ENCODE assay signal across 9 cellular contexts in genomic region chr10:102835007-102835482, GRCh38. TPM values are rescaled to one million over a fixed set of nuclear protein-coding genes. Genes with fewer than 3 reads are reported as not detected.
DNase-seq lines count a peak whose midpoint lies in the region; ATAC-seq and TF ChIP-seq lines count a peak whose summit lies in the region.
"Had no signal": no experiment of that assay in that cellular context is flagged by ENCODE, and none has a peak within 500 bp of the region (broad histone marks: within the 10 kb centered on the region; RNA-seq: fewer than 3 reads in every experiment).

No MANE protein-coding gene starts in this region.

- intact Hi-C loops in OCI-LY7 (cut with micrococcal nuclease; ENCODE audit: unreplicated experiment) = loop anchor here (1.0 to 5.0 kb wide), 3 partner anchors 66 to 407 kb away; no protein-coding TSS in a partner anchor

- H3K79me2 ChIP-seq in OCI-LY7 (ENCODE audit: insufficient read depth, low read depth, low read length) = no peaks in the 10 kb centered on the region

- peak; percentile 99 for TF ChIP-seq RAD21 in Ishikawa (IDR thresholded peaks at IDR 0.05; ENCODE audit: low read depth)

- no peak for TF ChIP-seq EP300 in Ishikawa (IDR thresholded peaks at IDR 0.05; ENCODE audit: borderline replicate concordance)

- no peak overlapping the region for H3K4me2 ChIP-seq in OCI-LY7 (ENCODE audit: low read length)

- ATAC-seq in esophagus mucosa = peak; percentile 87
- peak; percentile 86 to 96 for ATAC-seq in naive B cell (ENCODE audit: low read depth in 2 of 2)
- ATAC-seq in stimulated activated effector memory CD8-positive, alpha-beta T cell treated with anti-CD3 and anti-CD28 coated beads, Interleukin-12 subunit alpha, Interleukin-12 subunit beta, amount 100 ng/mL, for 72 hours = peak; percentile 95
- ATAC-seq in HG03469 (IDR thresholded peaks at IDR 0.05; ENCODE audit: unreplicated experiment) = no peak

- TF ChIP-seq CTCF in GM10248 (IDR thresholded peaks at IDR 0.05; ENCODE audit: control extremely low read depth, extremely low read depth, low read depth, missing control alignments) = peak; percentile 93
- TF ChIP-seq CTCF in OCI-LY7 (conservative IDR thresholded peaks at IDR 0.05; ENCODE audit: low read length) = peak; percentile 91

- H3K4me3 Mint-ChIP-seq in naive B cell = no peak overlapping the region
- H3K4me3 Mint-ChIP-seq in stimulated activated effector memory CD8-positive, alpha-beta T cell treated with anti-CD3 and anti-CD28 coated beads, Interleukin-12 subunit alpha, Interleukin-12 subunit beta, amount 100 ng/mL, for 72 hours = no peak overlapping the region

- H3K36me3 ChIP-seq in OCI-LY7 (ENCODE audit: insufficient read depth, low read length) = no peaks in the 10 kb centered on the region

- peaks cover 9 to 26% (median 18%) of the 10 kb centered on the region in 7 donors for H3K9me3 Mint-ChIP-seq in naive B cell
- H3K9me3 Mint-ChIP-seq in stimulated activated effector memory CD8-positive, alpha-beta T cell treated with anti-CD3 and anti-CD28 coated beads, Interleukin-12 subunit alpha, Interleukin-12 subunit beta, amount 100 ng/mL, for 72 hours = peaks cover 4% of the 10 kb centered on the region

- H2AFZ ChIP-seq in OCI-LY7 (ENCODE audit: low read length) = no peak overlapping the region

- H3K36me3 Mint-ChIP-seq in naive B cell = peaks cover 10 to 22% of the 10 kb centered on the region in 2 donors
- no peaks in the 10 kb centered on the region for H3K36me3 Mint-ChIP-seq in stimulated activated effector memory CD8-positive, alpha-beta T cell treated with anti-CD3 and anti-CD28 coated beads, Interleukin-12 subunit alpha, Interleukin-12 subunit beta, amount 100 ng/mL, for 72 hours

- POLR2A ChIA-PET in GM10248 (lab: Yijun Ruan, JAX) = no interaction called here
- POLR2A ChIA-PET in OCI-LY7 (lab: Charles Lee) = interaction anchor here (1.2 kb wide), 1 partner anchor 533 kb away, joined by 3 read pairs; the partner anchor contains the start of gene TAF5

- no peak overlapping the region for H3K27ac Mint-ChIP-seq in naive B cell
- H3K27ac Mint-ChIP-seq in stimulated activated effector memory CD8-positive, alpha-beta T cell treated with anti-CD3 and anti-CD28 coated beads, Interleukin-12 subunit alpha, Interleukin-12 subunit beta, amount 100 ng/mL, for 72 hours = no peak overlapping the region

- H3K27me3 Mint-ChIP-seq in naive B cell = peaks cover 3 to 7% (median 5%) of the 10 kb centered on the region in 3 donors

- H3K9me2 ChIP-seq in OCI-LY7 (ENCODE audit: insufficient read depth, low read length) = no peaks in the 10 kb centered on the region

- no peak overlapping the region for H3K4me3 ChIP-seq in OCI-LY7 (ENCODE audit: low read depth, low read length, poor library complexity, severe bottlenecking)

- H3K4me1 ChIP-seq in OCI-LY7 (ENCODE audit: insufficient read depth, low read length, poor library complexity, severe bottlenecking) = no peaks in the 10 kb centered on the region

- peak; percentile 83 for DNase-seq in GM10248 (ENCODE audit: extremely low spot score)
- peak; percentile 80 for DNase-seq in OCI-LY7 (ENCODE audit: low spot score)
- DNase-seq in activated T-cell treated with anti-CD3 and anti-CD28 coated beads for 1 hour (ENCODE audit: low read depth) = peak; percentile 62
- DNase-seq in naive B cell = peak; percentile 58
- DNase-seq in stimulated activated effector memory CD8-positive, alpha-beta T cell treated with anti-CD3 and anti-CD28 coated beads, Interleukin-12 subunit alpha, Interleukin-12 subunit beta, amount 100 ng/mL, for 72 hours (ENCODE audit: low spot score in 2 of 2) = peak; percentile 68 to 85

- BruUV-seq in OCI-LY7 (replicated peaks; lab: Mats Ljungman, UMichigan) = no TSS peak

- peaks cover 8% of the 10 kb centered on the region for H3K9me3 ChIP-seq in OCI-LY7 (ENCODE audit: low read length)

- CTCF ChIA-PET in GM10248 (lab: Yijun Ruan, JAX) = interaction anchor here (0.7 to 5.2 kb wide), 20 partner anchors 9 to 527 kb away, joined by 3 to 61 read pairs (median 4); partner anchors contain the start of gene CNNM2
- CTCF ChIA-PET in OCI-LY7 (lab: Charles Lee; ENCODE audit: unreplicated experiment) = no interaction called here

- no peaks in the 10 kb centered on the region for H4K20me1 ChIP-seq in OCI-LY7 (ENCODE audit: insufficient read depth, low read length)

- no peak overlapping the region for H3K27ac ChIP-seq in OCI-LY7 (ENCODE audit: low read depth, low read length, poor library complexity, severe bottlenecking)
- H3K27ac ChIP-seq: epithelial cell of prostate had no signal

- no peaks in the 10 kb centered on the region for H3K4me1 Mint-ChIP-seq in naive B cell
- H3K4me1 Mint-ChIP-seq in stimulated activated effector memory CD8-positive, alpha-beta T cell treated with anti-CD3 and anti-CD28 coated beads, Interleukin-12 subunit alpha, Interleukin-12 subunit beta, amount 100 ng/mL, for 72 hours = peaks cover 14% of the 10 kb centered on the region

TF ChIP-seq in Ishikawa, 13 proteins besides CTCF, POLR2A, EP300 and RAD21:
- TF ChIP-seq CREB1 (IDR thresholded peaks at IDR 0.05; ENCODE audit: low read depth) (no peak), TEAD4 (IDR thresholded peaks at IDR 0.05) (no peak), USF1 (IDR thresholded peaks at IDR 0.05) (no peak), YY1 (IDR thresholded peaks at IDR 0.05; ENCODE audit: low read depth) (no peak), MAX (IDR thresholded peaks at IDR 0.05) (no peak), TAF1 (IDR thresholded peaks at IDR 0.05; ENCODE audit: low read depth) (no peak), FOXM1 (IDR thresholded peaks at IDR 0.05; ENCODE audit: borderline replicate concordance, low read depth) (no peak), REST (IDR thresholded peaks at IDR 0.05; ENCODE audit: low read depth) (no peak), NFIC (IDR thresholded peaks at IDR 0.05) (no peak), EGR1 (IDR thresholded peaks at IDR 0.05) (no peak), ZBTB7A (IDR thresholded peaks at IDR 0.05; ENCODE audit: low read depth) (no peak), CEBPB (IDR thresholded peaks at IDR 0.05) (no peak), TCF12 (IDR thresholded peaks at IDR 0.05; ENCODE audit: low read depth) (no peak)

RNA-seq across cellular contexts. Expression of gene CYP17A1, which starts 2.2 kb away (rescaled TPM):
- total RNA-seq in OCI-LY7 (2014; rRNA removed; shearing (Covaris generic)) = not detected in 2 replicates
- total RNA-seq in OCI-LY7 (2022) = not detected in 2 replicates
- 0.76 TPM for total RNA-seq in esophagus mucosa
- polyA plus RNA-seq in naive B cell (ENCODE audit: low read depth in 6 of 6) = not detected

RNA-seq across cellular contexts. Expression of gene BORCS7, which starts 19.0 kb away (rescaled TPM):
- 2.8 and 3.3 TPM in 2 replicates for total RNA-seq in OCI-LY7 (2014; rRNA removed; shearing (Covaris generic))
- total RNA-seq in OCI-LY7 (2022) (4.5 and 5.6 TPM in 2 replicates), esophagus mucosa (8.0 TPM)
- 10 to 100 TPM; 42.5 to 67.3 (median 57.0) TPM for polyA plus RNA-seq in naive B cell (ENCODE audit: low read depth in 6 of 6)

RNA-seq across cellular contexts. Expression of gene AS3MT, which starts 34.2 kb away (rescaled TPM):
- 0.59 TPM in 1 of 2 replicates, not detected in the other for total RNA-seq in OCI-LY7 (2014; rRNA removed; shearing (Covaris generic))
- total RNA-seq in OCI-LY7 (2022) (not detected in 2 replicates), esophagus mucosa (0.12 TPM)
- not detected for polyA plus RNA-seq in naive B cell (ENCODE audit: low read depth in 6 of 6)
